Comparison of ENCODE assay signal across 35 cellular contexts in genomic region chr5:73415171-73415570, GRCh38.
"Had no signal": no experiment of that assay in that cellular context is flagged by ENCODE, and none has a peak within 500 bp of the region (broad histone marks: within the 10 kb centered on the region; RNA-seq: fewer than 3 reads in every experiment).

No MANE protein-coding gene starts in this region.

- H3K4me2 ChIP-seq: KMS-11 had no signal

- DNase-seq: Karpas-422, Kasumi-1, KG1, MG63, MM.1S, MV-4-11, NCI-H1048, NCI-H1092, NCI-H1092 treated with DMSO at 0.1 percent for 48 hours, NCI-H1105, NCI-H1105 treated with DMSO at 0.1 percent for 48 hours, NCI-H1417, NCI-H1417 treated with DMSO at 0.1 percent for 48 hours, NCI-H1436, NCI-H1436 treated with DMSO at 0.1 percent for 48 hours, NCI-H146, NCI-H1694, NCI-H1694 treated with DMSO at 0.1 percent for 48 hours, NCI-H187, NCI-H187 treated with DMSO at 0.1 percent for 48 hours, NCI-H1930, NCI-H2029, NCI-H2029 treated with DMSO at 0.1 percent for 48 hours, NCI-H2081, NCI-H2081 treated with DMSO at 0.1 percent for 48 hours, NCI-H2107, NCI-H2171, NCI-H2171 treated with DMSO at 0.1 percent for 48 hours, NCI-H2227 treated with DMSO at 0.1 percent for 48 hours, NCI-H226, NCI-H345, NCI-H446, NCI-H446 treated with DMSO at 0.1 percent for 48 hours, NCI-H510A had no signal

- H3K27ac ChIP-seq: KMS-11 had no signal

- H3K36me3 ChIP-seq: MG63 had no signal

- H3K9ac ChIP-seq: KMS-11 had no signal

- H3K4me3 ChIP-seq: MG63 had no signal

- H3K9me3 ChIP-seq: MG63 had no signal
